Comparison of ENCODE assay signal across 10 cellular contexts in genomic region chr22:29555065-29555644, GRCh38. TPM values are rescaled to one million over a fixed set of nuclear protein-coding genes. Genes with fewer than 3 reads are reported as not detected.
DNase-seq lines count a peak whose midpoint lies in the region; ATAC-seq, FAIRE-seq and TF ChIP-seq lines count a peak whose summit lies in the region.
"Had no signal": no experiment of that assay in that cellular context is flagged by ENCODE, and none has a peak within 500 bp of the region (broad histone marks: within the 10 kb centered on the region; RNA-seq: fewer than 3 reads in every experiment).

No MANE protein-coding gene starts in this region.

- no peaks in the 10 kb centered on the region for H3K9me3 ChIP-seq in CD4-positive, alpha-beta T cell (ENCODE audit: control insufficient read depth, low read length)
- H3K9me3 ChIP-seq in aorta (ENCODE audit: control insufficient read depth, low read length) = no peaks in the 10 kb centered on the region

- POLR2A ChIA-PET in CD4-positive, alpha-beta T cell (lab: Charles Lee) = interaction anchor here (1.1 to 2.3 kb wide), 5 partner anchors 12 to 287 kb away, joined by 3 to 32 read pairs (median 9); partner anchors contain the start of genes ASCC2, EWSR1 and NF2
- POLR2A ChIA-PET in RWPE1 (lab: Yijun Ruan, JAX; ENCODE audit: low non-redundant PET) = no interaction called here

- CTCF ChIA-PET in CD4-positive, alpha-beta T cell (lab: Charles Lee) = no interaction called here
- CTCF ChIA-PET in RWPE1 (lab: Yijun Ruan, JAX) = interaction anchor here (0.6 kb wide), 1 partner anchor 10 kb away, joined by 6 read pairs; no protein-coding TSS in a partner anchor

- H3K4me3 ChIP-seq in aorta (ENCODE audit: low read length in 2 of 2) = no peak overlapping the region

- ATAC-seq in CD4-positive, alpha-beta T cell (ENCODE audit: poor library complexity) = no peak
- no peak for ATAC-seq in HG03039 (IDR thresholded peaks at IDR 0.05; ENCODE audit: unreplicated experiment)
- ATAC-seq in aorta (ENCODE audit: low FRiP score) = no peak

- no peaks in the 10 kb centered on the region for H3K4me1 ChIP-seq in aorta (ENCODE audit: control insufficient read depth in 1 of 2, insufficient read depth in 2 of 2, low read length in 2 of 2)

- H3K4me3 Mint-ChIP-seq in CD4-positive, alpha-beta T cell = peak overlapping the region; percentile 42
- H3K4me3 Mint-ChIP-seq in neural crest cell = peak overlapping the region; percentile 66

- H3K27ac ChIP-seq in CD4-positive, alpha-beta T cell (ENCODE audit: low read depth, low read length) = no peak overlapping the region
- peak overlapping the region; percentile 80 for H3K27ac ChIP-seq in RWPE1
- H3K27ac ChIP-seq in aorta (ENCODE audit: low read depth in 1 of 2, low read length in 2 of 2) = no peak overlapping the region

- DNase-seq in CD4-positive, alpha-beta T cell = no peak
- no peak for DNase-seq in RWPE1 (ENCODE audit: low spot score)
- no peak for DNase-seq in neural crest cell (ENCODE audit: low read depth, low spot score)
- no peak for DNase-seq in aorta
- no peak for DNase-seq in GM10266 (ENCODE audit: extremely low spot score)
- DNase-seq in dedifferentiated amniotic fluid mesenchymal stem cell (ENCODE audit: extremely low spot score) = no peak
- DNase-seq: central memory CD4-positive, alpha-beta T cell; NCI-H748 treated with DMSO at 0.1 percent for 48 hours had no signal

- no peaks in the 10 kb centered on the region for H3K27me3 Mint-ChIP-seq in CD4-positive, alpha-beta T cell
- H3K27me3 Mint-ChIP-seq in neural crest cell (ENCODE audit: low read depth) = no peaks in the 10 kb centered on the region

- H3K36me3 ChIP-seq in aorta (ENCODE audit: control insufficient read depth in 1 of 2, insufficient read depth in 2 of 2, low read length in 1 of 2) = peaks cover 0 to 2% of the 10 kb centered on the region in 2 donors

- FAIRE-seq in endometrium (lab: Jason Lieb, UNC) = peak; percentile 51

- peaks cover 58% of the 10 kb centered on the region for H3K36me3 Mint-ChIP-seq in CD4-positive, alpha-beta T cell (ENCODE audit: low read depth)
- H3K36me3 Mint-ChIP-seq in neural crest cell (ENCODE audit: low read depth) = peaks cover 14% of the 10 kb centered on the region

- TF ChIP-seq CTCF in CD4-positive, alpha-beta T cell (IDR thresholded peaks at IDR 0.05) = no peak
- TF ChIP-seq CTCF in RWPE1 (conservative IDR thresholded peaks at IDR 0.05; ENCODE audit: low read depth) (no peak), neural crest cell (conservative IDR thresholded peaks at IDR 0.05) (no peak), GM10266 (IDR thresholded peaks at IDR 0.05; ENCODE audit: control insufficient read depth, insufficient read depth, low read depth, missing control alignments) (no peak)

- intact Hi-C loops in CD4-positive, alpha-beta T cell (cut with DNase I, micrococcal nuclease) = loop anchor here in 1 of 2 experiments (2.0 to 10.0 kb wide), 2 partner anchors 26 to 290 kb away; partner anchors contain the start of genes EWSR1, NIPSNAP1 and RHBDD3
- intact Hi-C loops in aorta (cut with DNase I) = no loop called here

- 26 to 34% methylated on average over 4 of the region's 4 CpGs for WGBS in aorta, 2 donors

- peaks cover 15% of the 10 kb centered on the region for H3K4me1 Mint-ChIP-seq in CD4-positive, alpha-beta T cell (ENCODE audit: low read depth)
- peaks cover 12% of the 10 kb centered on the region for H3K4me1 Mint-ChIP-seq in neural crest cell

- no peaks in the 10 kb centered on the region for H3K27me3 ChIP-seq in CD4-positive, alpha-beta T cell (ENCODE audit: control insufficient read depth, insufficient read depth, low read length)
- H3K27me3 ChIP-seq in aorta (ENCODE audit: control insufficient read depth in 1 of 2, insufficient read depth in 2 of 2, low read length in 1 of 2) = no peaks in the 10 kb centered on the region

- H3K9me3 Mint-ChIP-seq in CD4-positive, alpha-beta T cell = no peaks in the 10 kb centered on the region
- H3K9me3 Mint-ChIP-seq in neural crest cell = no peaks in the 10 kb centered on the region

- H3K27ac Mint-ChIP-seq in CD4-positive, alpha-beta T cell = peak overlapping the region; percentile 94
- no peak overlapping the region for H3K27ac Mint-ChIP-seq in neural crest cell (ENCODE audit: unreplicated experiment)

RNA-seq across cellular contexts. Expression of gene THOC5, which starts 1.6 kb away (rescaled TPM):
- total RNA-seq in CD4-positive, alpha-beta T cell = 10 to 100 TPM; 27.1 to 32.9 TPM
- 73.2 and 77.1 TPM in 2 replicates for total RNA-seq in neural crest cell
- total RNA-seq in aorta = 10 to 100 TPM; 50.6 to 60.6 TPM
- polyA plus RNA-seq in aorta = 100 to 1,000 TPM in 1 of 2 donors, 10 to 100 TPM in 1; 18.3 to 174 TPM

RNA-seq across cellular contexts. Expression of gene NIPSNAP1, which starts 25.8 kb away (rescaled TPM):
- total RNA-seq in CD4-positive, alpha-beta T cell = 10 to 100 TPM; 17.8 to 20.5 TPM
- total RNA-seq in neural crest cell (141 and 147 TPM in 2 replicates), aorta (10 to 100 TPM in 1 of 2 donors, 1 to 10 TPM in 1; 8.8 to 19.9 TPM)
- polyA plus RNA-seq in aorta = 10 to 100 TPM; 14.3 to 18.9 TPM

RNA-seq across cellular contexts. Expression of gene NF2, which starts 48.3 kb away (rescaled TPM):
- 10 to 100 TPM; 23.1 to 24.5 TPM for total RNA-seq in CD4-positive, alpha-beta T cell
- total RNA-seq in neural crest cell (48.1 and 48.4 TPM in 2 replicates), aorta (10 to 100 TPM; 35.6 TPM)
- polyA plus RNA-seq in aorta = 1 to 10 TPM; 5.0 to 9.3 TPM
